In genomic region chr6:150967381-150967780, GRCh38 we compare ENCODE assay signal across 28 cellular contexts.
A peak's percentile ranks its signal among the peaks of the same experiment; 100 is the strongest.
DNase-seq lines count a peak whose midpoint lies in the region; ATAC-seq and TF ChIP-seq lines count a peak whose summit lies in the region.
"Had no signal": no experiment of that assay in that cellular context is flagged by ENCODE, and none has a peak within 500 bp of the region (broad histone marks: within the 10 kb centered on the region; RNA-seq: fewer than 3 reads in every experiment).

No MANE protein-coding gene starts in this region.

- H3K36me3 ChIP-seq in trophoblast cell (ENCODE audit: control insufficient read depth in 1 of 2, insufficient read depth in 2 of 2, low read length in 2 of 2), result peaks cover 5 to 6% of the 10 kb centered on the region in 2 experiments
- H3K36me3 ChIP-seq: breast epithelium, colonic mucosa, pancreas had no signal

- peak overlapping the region; percentile 42 for H3K27ac Mint-ChIP-seq in T-helper 2 cell treated with Interferon-gamma antibody and Interleukin-4, amounts not matched to agents 5 μg/mL and 100 μg/mL, for 36 hours
- peak overlapping the region; percentile 32; the same call in 1 of the 2 replicates for H3K27ac Mint-ChIP-seq in HFFc6
- H3K27ac Mint-ChIP-seq: activated T-cell treated with anti-CD3 and anti-CD28 coated beads, Interleukin-2, amount 50 U/mL, for 72 hours; GM23338; T-cell had no signal

- H3K9ac ChIP-seq in trophoblast cell (ENCODE audit: low read length), result no peak overlapping the region

- no peaks in the 10 kb centered on the region for H3K27me3 ChIP-seq in trophoblast cell (ENCODE audit: insufficient read depth, low read length)
- H3K27me3 ChIP-seq: breast epithelium, colonic mucosa, pancreas, SJSA1, upper lobe of right lung had no signal

- H3K27me3 Mint-ChIP-seq in T-helper 2 cell treated with Interferon-gamma antibody and Interleukin-4, amounts not matched to agents 5 μg/mL and 100 μg/mL, for 36 hours (ENCODE audit: low read depth), result no peaks in the 10 kb centered on the region
- peaks cover 5% of the 10 kb centered on the region; the same call in 1 of the 2 replicates for H3K27me3 Mint-ChIP-seq in HFFc6 (ENCODE audit: insufficient read depth)
- H3K27me3 Mint-ChIP-seq: T-cell had no signal

- H3K23ac ChIP-seq in trophoblast cell (ENCODE audit: low read length), result no peak overlapping the region

- peaks cover 14% of the 10 kb centered on the region in 2 experiments for H3K4me1 ChIP-seq in trophoblast cell (ENCODE audit: control insufficient read depth in 1 of 2, insufficient read depth in 2 of 2, low read length in 2 of 2)
- H3K4me1 ChIP-seq: breast epithelium, colonic mucosa, pancreas, SJSA1, upper lobe of right lung had no signal

- no peak overlapping the region for H2BK12ac ChIP-seq in trophoblast cell (ENCODE audit: low read length)

- H2AK5ac ChIP-seq in trophoblast cell (ENCODE audit: low read length), result no peak overlapping the region

- no peaks in the 10 kb centered on the region for H3K79me1 ChIP-seq in trophoblast cell (ENCODE audit: low read length)

- no peak overlapping the region for H4K91ac ChIP-seq in trophoblast cell (ENCODE audit: low read depth, low read length)

- H3K14ac ChIP-seq in trophoblast cell (ENCODE audit: low read length), result no peak overlapping the region

- no peak overlapping the region for H3K18ac ChIP-seq in trophoblast cell (ENCODE audit: low read length)

- no peak overlapping the region for H3K4me2 ChIP-seq in trophoblast cell (ENCODE audit: low read length)
- H3K4me2 ChIP-seq: GM23338 had no signal

- no peak overlapping the region for H3K27ac ChIP-seq in trophoblast cell (ENCODE audit: low read depth, low read length)
- H3K27ac ChIP-seq: breast epithelium, colonic mucosa, HL-60, pancreas, RWPE1, SJSA1, upper lobe of right lung had no signal

- H4K12ac ChIP-seq in trophoblast cell (ENCODE audit: low read depth, low read length), result no peak overlapping the region

- no peaks in the 10 kb centered on the region for H3K4me1 Mint-ChIP-seq in T-helper 2 cell treated with Interferon-gamma antibody and Interleukin-4, amounts not matched to agents 5 μg/mL and 100 μg/mL, for 36 hours (ENCODE audit: low read depth)
- H3K4me1 Mint-ChIP-seq in HFFc6 (ENCODE audit: low read depth), result no peaks in the 10 kb centered on the region
- H3K4me1 Mint-ChIP-seq: GM23338, T-cell had no signal

- H3K9me3 Mint-ChIP-seq in T-helper 2 cell treated with Interferon-gamma antibody and Interleukin-4, amounts not matched to agents 5 μg/mL and 100 μg/mL, for 36 hours, result no peaks in the 10 kb centered on the region
- H3K9me3 Mint-ChIP-seq in HFFc6, result no peaks in the 10 kb centered on the region
- H3K9me3 Mint-ChIP-seq: activated T-cell treated with anti-CD3 and anti-CD28 coated beads, Interleukin-2, amount 50 U/mL, for 72 hours; GM23338; T-cell had no signal

- peaks cover 24% of the 10 kb centered on the region for H3K36me3 Mint-ChIP-seq in T-helper 2 cell treated with Interferon-gamma antibody and Interleukin-4, amounts not matched to agents 5 μg/mL and 100 μg/mL, for 36 hours (ENCODE audit: low read depth)
- peaks cover 36% of the 10 kb centered on the region for H3K36me3 Mint-ChIP-seq in HFFc6 (ENCODE audit: low read depth)

- no peak for DNase-seq in T-helper 2 cell treated with Interferon-gamma antibody and Interleukin-4, amounts not matched to agents 5 μg/mL and 100 μg/mL, for 36 hours (ENCODE audit: low spot score)
- DNase-seq in T-helper 2 cell (no peak), HFFc6 (no peak), cerebellum (ENCODE audit: low spot score) (peak; percentile 16), trophoblast cell (peak; percentile 65 to 67), NCI-H526 (lab: John Stamatoyannopoulos, UW) (no peak)
- DNase-seq: activated CD4-positive, alpha-beta T cell treated with anti-CD3 and anti-CD28 coated beads, Interleukin-2, amount 50 U/mL, for 4 hours; activated T-cell treated with anti-CD3 and anti-CD28 coated beads, Interleukin-2, amount 50 U/mL, for 72 hours; amygdala; DMS79 treated with DMSO at 0.1 percent for 48 hours; effector CD4-positive, alpha-beta T cell; GF-D8; hypothalamus; MM.1S; NCI-H1417 treated with DMSO at 0.1 percent for 48 hours; pancreas; stimulated activated CD4-positive, alpha-beta T cell treated with anti-CD3 and anti-CD28 coated beads, Interleukin-15, amount 100 ng/mL, for 24 hours; stimulated activated CD4-positive, alpha-beta T cell treated with anti-CD3 and anti-CD28 coated beads, Interleukin-4, amount 100 ng/mL, for 4 hours; T-cell; upper lobe of right lung had no signal

- peak overlapping the region; percentile 34 for H4K8ac ChIP-seq in trophoblast cell (ENCODE audit: low read depth, low read length)

- TF ChIP-seq CTCF in HFFc6 (IDR thresholded peaks at IDR 0.05), result no peak

- H3K4me3 Mint-ChIP-seq in T-helper 2 cell treated with Interferon-gamma antibody and Interleukin-4, amounts not matched to agents 5 μg/mL and 100 μg/mL, for 36 hours, result no peak overlapping the region
- no peak overlapping the region for H3K4me3 Mint-ChIP-seq in HFFc6
- H3K4me3 Mint-ChIP-seq: activated T-cell treated with anti-CD3 and anti-CD28 coated beads, Interleukin-2, amount 50 U/mL, for 72 hours; GM23338; T-cell had no signal

- no peaks in the 10 kb centered on the region for H3K79me2 ChIP-seq in trophoblast cell (ENCODE audit: control insufficient read depth, insufficient read depth, low read length, poor library complexity)

- H3K4ac ChIP-seq in trophoblast cell (ENCODE audit: low read depth, low read length), result no peak overlapping the region

- H2AFZ ChIP-seq in trophoblast cell (ENCODE audit: insufficient read depth, low read length, poor library complexity), result no peak overlapping the region
- H2AFZ ChIP-seq: GM23338 had no signal

- peaks cover 2% of the 10 kb centered on the region for H3K9me3 ChIP-seq in trophoblast cell (ENCODE audit: insufficient read depth, low read depth, low read length)
- H3K9me3 ChIP-seq: breast epithelium, colonic mucosa, pancreas, SJSA1, upper lobe of right lung had no signal

- no peak overlapping the region for H3K4me3 ChIP-seq in trophoblast cell (ENCODE audit: low read depth, low read length)
- H3K4me3 ChIP-seq: breast epithelium, colonic mucosa, GM23338, pancreas, SJSA1, upper lobe of right lung had no signal

- WGBS in trophoblast cell (ENCODE audit: extremely low coverage, insufficient coverage, insufficient read length), result no CpG with 5 or more reads among the region's 6 CpGs

- H2BK120ac ChIP-seq in trophoblast cell (ENCODE audit: insufficient read depth, low read length, poor library complexity), result no peak overlapping the region

- no peak for ATAC-seq in GM21367 (IDR thresholded peaks at IDR 0.05; ENCODE audit: unreplicated experiment)
- ATAC-seq in HG03135 (IDR thresholded peaks at IDR 0.05; ENCODE audit: unreplicated experiment), result no peak
- ATAC-seq: activated T-cell treated with anti-CD3 and anti-CD28 coated beads, Interleukin-2, amount 50 U/mL, for 72 hours; GM23338; pancreas; T-cell; upper lobe of right lung had no signal

- H2BK5ac ChIP-seq in trophoblast cell (ENCODE audit: low read depth, low read length, poor library complexity), result no peak overlapping the region

Comparison
In these comparisons a context has a peak if more than half of its experiments do, and no peak if none do; other contexts are left out.
1. DNase-seq: peak in cerebellum (single experiment) and trophoblast cell (2 of 2); none in T-helper 2 cell treated with Interferon-gamma antibody and Interleukin-4, amounts not matched to agents 5 μg/mL and 100 μg/mL, for 36 hours (single experiment), T-helper 2 cell (0 of 5), HFFc6 (single experiment) and NCI-H526 (0 of 2).